15 cellular contexts compared by ENCODE assay signal in the genomic region with DNA sequence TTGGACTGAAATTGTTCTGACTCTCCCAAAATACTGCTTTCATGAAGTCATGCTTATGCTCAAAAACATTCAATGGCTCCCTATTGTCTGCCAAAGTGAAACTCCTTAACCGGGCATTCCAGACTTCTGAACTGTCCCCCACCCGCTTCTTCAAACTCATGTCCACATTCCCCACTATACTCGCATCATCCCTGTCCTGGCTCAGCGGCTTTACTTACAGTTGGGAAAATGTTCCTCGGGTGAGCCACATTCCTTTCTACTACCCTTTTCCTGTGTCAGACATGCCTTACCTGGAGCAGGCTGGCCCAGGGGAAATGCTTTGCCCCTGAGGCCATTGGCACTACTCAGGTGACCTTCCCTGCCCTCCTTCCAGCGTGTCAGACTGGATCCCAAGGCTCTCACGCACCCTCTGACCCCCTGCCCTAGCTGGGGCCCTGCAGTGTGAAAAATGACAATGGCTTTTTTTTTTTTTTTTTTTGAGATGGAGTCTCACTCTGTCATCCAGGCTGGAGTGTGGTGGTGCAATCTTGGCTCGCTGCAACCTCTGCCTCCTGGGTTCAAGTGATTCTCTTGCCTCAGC. TPM values are rescaled to one million over a fixed set of nuclear protein-coding genes. Genes with fewer than 3 reads are reported as not detected.
A peak's percentile ranks its signal among the peaks of the same experiment; 100 is the strongest.
DNase-seq lines count a peak whose midpoint lies in the region; ATAC-seq and TF ChIP-seq lines count a peak whose summit lies in the region.
"Had no signal": no experiment of that assay in that cellular context is flagged by ENCODE, and none has a peak within 500 bp of the region (broad histone marks: within the 10 kb centered on the region; RNA-seq: fewer than 3 reads in every experiment).

No MANE protein-coding gene starts in this region.

- H3K9me3 ChIP-seq in esophagus squamous epithelium (no peaks in the 10 kb centered on the region), neural progenitor cell (ENCODE audit: low read depth) (no peaks in the 10 kb centered on the region), OCI-LY7 (ENCODE audit: low read length) (no peaks in the 10 kb centered on the region)
- H3K9me3 ChIP-seq: adrenal gland had no signal

- H3K9me3 Mint-ChIP-seq in neural progenitor cell, result no peaks in the 10 kb centered on the region
- no peaks in the 10 kb centered on the region for H3K9me3 Mint-ChIP-seq in activated naive CD4-positive, alpha-beta T cell treated with anti-CD3 and anti-CD28 coated beads, Interleukin-2, amount 10 ng/mL, durations not matched to agents 7 days and 5 days

- H3K79me2 ChIP-seq in neural progenitor cell (ENCODE audit: low read depth) (no peaks in the 10 kb centered on the region), OCI-LY7 (ENCODE audit: insufficient read depth, low read depth, low read length) (no peaks in the 10 kb centered on the region)

- no peak for ATAC-seq in HG02840 (IDR thresholded peaks at IDR 0.05; ENCODE audit: low FRiP score, unreplicated experiment)
- ATAC-seq: sciatic nerve had no signal

- DNase-seq in A172 (ENCODE audit: low spot score) (peak; percentile 14), M059J (ENCODE audit: low read depth) (peak; percentile 51), esophagus squamous epithelium (lab: John Stamatoyannopoulos, UW) (no peak), neural progenitor cell (ENCODE audit: low spot score) (no peak), DMS79 treated with DMSO at 0.1 percent for 48 hours (lab: John Stamatoyannopoulos, UW) (no peak), OCI-LY7 (ENCODE audit: low spot score) (no peak)
- DNase-seq in activated naive CD4-positive, alpha-beta T cell treated with anti-CD3 and anti-CD28 coated beads, Interleukin-2, amount 10 ng/mL, durations not matched to agents 7 days and 5 days, result no peak
- DNase-seq: adrenal gland, DND-41, head of caudate nucleus, NCI-H2171, OCI-M1 had no signal

- CTCF ChIA-PET in activated naive CD4-positive, alpha-beta T cell treated with anti-CD3 and anti-CD28 coated beads, Interleukin-2, amount 10 ng/mL, durations not matched to agents 7 days and 5 days (lab: Charles Lee), result interaction anchor here (1.1 kb wide), 1 partner anchor 12 kb away, joined by 3 read pairs; no protein-coding TSS in a partner anchor
- CTCF ChIA-PET in OCI-LY7 (lab: Charles Lee; ENCODE audit: unreplicated experiment), result no interaction called here

- no peak for TF ChIP-seq POLR2A in esophagus squamous epithelium (IDR thresholded peaks at IDR 0.05)

- H3K4me3 ChIP-seq in esophagus squamous epithelium (no peak overlapping the region), neural progenitor cell (no peak overlapping the region), OCI-LY7 (ENCODE audit: low read depth, low read length, poor library complexity, severe bottlenecking) (no peak overlapping the region)
- H3K4me3 ChIP-seq: adrenal gland, lung had no signal

- no peak overlapping the region for H3K9ac ChIP-seq in neural progenitor cell

- H3K4me3 Mint-ChIP-seq in neural progenitor cell, result no peak overlapping the region
- H3K4me3 Mint-ChIP-seq in activated naive CD4-positive, alpha-beta T cell treated with anti-CD3 and anti-CD28 coated beads, Interleukin-2, amount 10 ng/mL, durations not matched to agents 7 days and 5 days, result no peak overlapping the region

- no peaks in the 10 kb centered on the region for H3K36me3 ChIP-seq in esophagus squamous epithelium
- no peaks in the 10 kb centered on the region for H3K36me3 ChIP-seq in neural progenitor cell
- H3K36me3 ChIP-seq in OCI-LY7 (ENCODE audit: insufficient read depth, low read length), result no peaks in the 10 kb centered on the region
- H3K36me3 ChIP-seq: adrenal gland had no signal

- H3K27ac ChIP-seq in esophagus squamous epithelium, result peak overlapping the region in 3 of 4 donors; percentile 87 to 96 (median 89)
- no peak overlapping the region for H3K27ac ChIP-seq in neural progenitor cell
- H3K27ac ChIP-seq in OCI-LY7 (ENCODE audit: low read depth, low read length, poor library complexity, severe bottlenecking), result no peak overlapping the region

- H3K4me1 Mint-ChIP-seq in neural progenitor cell, result peaks cover 39% of the 10 kb centered on the region
- H3K4me1 Mint-ChIP-seq in activated naive CD4-positive, alpha-beta T cell treated with anti-CD3 and anti-CD28 coated beads, Interleukin-2, amount 10 ng/mL, durations not matched to agents 7 days and 5 days, result peaks cover 14% of the 10 kb centered on the region

- no TSS peak for BruUV-seq in OCI-LY7 (replicated peaks; lab: Mats Ljungman, UMichigan)

- POLR2A ChIA-PET in OCI-LY7 (lab: Charles Lee), result interaction anchor here (0.6 to 0.7 kb wide), 2 partner anchors 21 to 382 kb away, joined by 6 to 8 read pairs; no protein-coding TSS in a partner anchor

- H3F3A ChIP-seq in neural progenitor cell (ENCODE audit: low read depth), result peaks cover 11% of the 10 kb centered on the region

- no peaks in the 10 kb centered on the region for H3K9me2 ChIP-seq in OCI-LY7 (ENCODE audit: insufficient read depth, low read length)

- peaks cover 42 to 79% (median 53%) of the 10 kb centered on the region in 3 donors for H3K4me1 ChIP-seq in esophagus squamous epithelium
- peaks cover 9% of the 10 kb centered on the region for H3K4me1 ChIP-seq in neural progenitor cell
- peaks cover 32% of the 10 kb centered on the region for H3K4me1 ChIP-seq in OCI-LY7 (ENCODE audit: insufficient read depth, low read length, poor library complexity, severe bottlenecking)

- no peak overlapping the region for H2AFZ ChIP-seq in neural progenitor cell (replicated peaks)
- H2AFZ ChIP-seq in OCI-LY7 (ENCODE audit: low read length), result no peak overlapping the region

- H4K20me1 ChIP-seq in neural progenitor cell (ENCODE audit: low read depth) (peaks cover 3% of the 10 kb centered on the region), OCI-LY7 (ENCODE audit: insufficient read depth, low read length) (no peaks in the 10 kb centered on the region)

- 56 to 61% methylated on average over 7 to 8 of the region's 8 CpGs for WGBS in esophagus squamous epithelium, 2 donors

- H3K27me3 ChIP-seq in esophagus squamous epithelium (peaks cover 0 to 17% (median 3%) of the 10 kb centered on the region in 4 donors), neural progenitor cell (peaks cover 29% of the 10 kb centered on the region)

- peak overlapping the region; percentile 94 for H3K27ac Mint-ChIP-seq in neural progenitor cell
- no peak overlapping the region for H3K27ac Mint-ChIP-seq in activated naive CD4-positive, alpha-beta T cell treated with anti-CD3 and anti-CD28 coated beads, Interleukin-2, amount 10 ng/mL, durations not matched to agents 7 days and 5 days

- peaks cover 25% of the 10 kb centered on the region for H3K27me3 Mint-ChIP-seq in neural progenitor cell (ENCODE audit: insufficient read depth, low read depth)
- peaks cover 73% of the 10 kb centered on the region for H3K27me3 Mint-ChIP-seq in activated naive CD4-positive, alpha-beta T cell treated with anti-CD3 and anti-CD28 coated beads, Interleukin-2, amount 10 ng/mL, durations not matched to agents 7 days and 5 days

- no peaks in the 10 kb centered on the region for H3K36me3 Mint-ChIP-seq in neural progenitor cell
- no peaks in the 10 kb centered on the region for H3K36me3 Mint-ChIP-seq in activated naive CD4-positive, alpha-beta T cell treated with anti-CD3 and anti-CD28 coated beads, Interleukin-2, amount 10 ng/mL, durations not matched to agents 7 days and 5 days

- no peak for TF ChIP-seq CTCF in esophagus squamous epithelium (IDR thresholded peaks at IDR 0.05)
- no peak for TF ChIP-seq CTCF in neural progenitor cell (IDR thresholded peaks at IDR 0.05)
- TF ChIP-seq CTCF in OCI-LY7 (conservative IDR thresholded peaks at IDR 0.05; ENCODE audit: low read length), result no peak

- H3K4me2 ChIP-seq in neural progenitor cell, result no peak overlapping the region
- no peak overlapping the region for H3K4me2 ChIP-seq in OCI-LY7 (ENCODE audit: low read length)

- intact Hi-C loops in esophagus squamous epithelium (cut with DNase I) (no loop called here), OCI-LY7 (cut with micrococcal nuclease; ENCODE audit: unreplicated experiment) (no loop called here)

RNA-seq across cellular contexts. Expression of a gene that starts 5.3 kb away (rescaled TPM):
- 0.05 and 1.1 TPM in 2 replicates for total RNA-seq in A172 (2014; rRNA removed; shearing (Covaris generic))
- total RNA-seq in M059J (2014; rRNA removed; shearing (Covaris generic)), result 0.62 TPM in 1 of 2 replicates, not detected in the other
- 10 to 100 TPM in 2 of 4 donors, 1 to 10 TPM in 2; 1.3 to 12.8 (median 6.9) TPM for total RNA-seq in esophagus squamous epithelium
- total RNA-seq in neural progenitor cell (ENCODE audit: low replicate concordance), result 1.1 TPM in 1 of 2 replicates, not detected in the other
- 0.33 and 0.57 TPM in 2 replicates for total RNA-seq in OCI-LY7 (2014; rRNA removed; shearing (Covaris generic))
- 0.22 and 0.44 TPM in 2 replicates for total RNA-seq in OCI-LY7 (2022)

RNA-seq across cellular contexts. Expression of a gene that starts 7.7 kb away (rescaled TPM):
- not detected in 2 replicates for total RNA-seq in A172 (2014; rRNA removed; shearing (Covaris generic))
- 0.02 and 1.4 TPM in 2 replicates for total RNA-seq in M059J (2014; rRNA removed; shearing (Covaris generic))
- 1 to 10 TPM in 2 of 4 donors, under 1 TPM in 1, not detected in 1; 0.73 to 2.5 (median 1.4) TPM for total RNA-seq in esophagus squamous epithelium
- total RNA-seq in neural progenitor cell (ENCODE audit: low replicate concordance), result 0.09 TPM in 1 of 2 replicates, not detected in the other
- 5.7 and 6.3 TPM in 2 replicates for total RNA-seq in OCI-LY7 (2014; rRNA removed; shearing (Covaris generic))
- 11.7 and 15.9 TPM in 2 replicates for total RNA-seq in OCI-LY7 (2022)

RNA-seq across cellular contexts. Expression of a gene that starts 30.9 kb away (rescaled TPM):
- total RNA-seq in A172 (2014; rRNA removed; shearing (Covaris generic)), result 36.2 and 54.9 TPM in 2 replicates
- 18.1 and 23.2 TPM in 2 replicates for total RNA-seq in M059J (2014; rRNA removed; shearing (Covaris generic))
- total RNA-seq in esophagus squamous epithelium (10 to 100 TPM; 27.0 to 38.5 (median 33.7) TPM), neural progenitor cell (ENCODE audit: low replicate concordance) (0.79 and 5.0 TPM in 2 replicates), OCI-LY7 (2022) (158 and 173 TPM in 2 replicates)
- total RNA-seq in OCI-LY7 (2014; rRNA removed; shearing (Covaris generic)), result 122 and 144 TPM in 2 replicates

RNA-seq across cellular contexts. Expression of a gene that starts 53.5 kb away (rescaled TPM):
- total RNA-seq in A172 (2014; rRNA removed; shearing (Covaris generic)), result 5.1 and 6.8 TPM in 2 replicates
- 2.1 and 5.9 TPM in 2 replicates for total RNA-seq in M059J (2014; rRNA removed; shearing (Covaris generic))
- total RNA-seq in esophagus squamous epithelium (10 to 100 TPM; 15.2 to 39.9 (median 29.5) TPM), neural progenitor cell (ENCODE audit: low replicate concordance) (0.28 TPM in 1 of 2 replicates, not detected in the other), OCI-LY7 (2022) (not detected in 2 replicates)
- not detected in 2 replicates for total RNA-seq in OCI-LY7 (2014; rRNA removed; shearing (Covaris generic))

Comparison
In these comparisons a context has a peak if more than half of its experiments do, and no peak if none do; other contexts are left out.
1. DNase-seq: peak in A172 (single experiment) and M059J (single experiment); none in esophagus squamous epithelium (single experiment), neural progenitor cell (single experiment), DMS79 treated with DMSO at 0.1 percent for 48 hours (single experiment), activated naive CD4-positive, alpha-beta T cell treated with anti-CD3 and anti-CD28 coated beads, Interleukin-2, amount 10 ng/mL, durations not matched to agents 7 days and 5 days (single experiment) and OCI-LY7 (single experiment).
2. H3K27ac ChIP-seq: peak in esophagus squamous epithelium (3 of 4); none in neural progenitor cell (single experiment) and OCI-LY7 (single experiment).